ENCODE assay signal across 8 cellular contexts in genomic region chr9:100428871-100429654, GRCh38. TPM values are rescaled to one million over a fixed set of nuclear protein-coding genes. Genes with fewer than 3 reads are reported as not detected.
DNase-seq lines count a peak whose midpoint lies in the region; ATAC-seq and TF ChIP-seq lines count a peak whose summit lies in the region.

No MANE protein-coding gene starts in this region.

- H2BK15ac ChIP-seq in IMR-90 (ENCODE audit: low read depth, low read length) = peak overlapping the region; percentile 95; the same call in 2 of the 3 replicates

- TF ChIP-seq RAD21 in IMR-90 (IDR thresholded peaks at IDR 0.05; ENCODE audit: low read length) = no peak

- H3K9ac ChIP-seq in IMR-90 (ENCODE audit: low read depth, low read length) = peak overlapping the region; percentile 98

- H3K56ac ChIP-seq in IMR-90 (ENCODE audit: extremely low read depth, insufficient read depth, low read length) = peak overlapping the region; percentile 95

- 0 out of 2 replicates have a peak, but pooled peaks have one; percentile 2 for TF ChIP-seq CTCF in IMR-90 (conservative IDR thresholded peaks at IDR 0.05; ENCODE audit: low read depth, low read length)
- TF ChIP-seq CTCF in lung (IDR thresholded peaks at IDR 0.05; ENCODE audit: control extremely low read depth, extremely low read depth) = no peak
- no peak for TF ChIP-seq CTCF in CD8-positive, alpha-beta T cell (IDR thresholded peaks at IDR 0.05)

- dilution Hi-C loops in IMR-90 (cut with HindIII; ENCODE audit: low sequenced_read_pairs, unreplicated experiment) = no loop called here

- peak overlapping the region; percentile 99 for H3K4ac ChIP-seq in IMR-90 (ENCODE audit: low read depth, low read length)

- intact Hi-C loops in IMR-90 (cut with micrococcal nuclease) (loop anchor here (2.0 to 10.0 kb wide), 5 partner anchors 82 to 1244 kb away; partner anchors contain the start of gene NR4A3), posterior vena cava (cut with DNase I) (loop anchor here in 1 of 2 donors (5.0 kb wide), 1 partner anchor 77 kb away; the partner anchor contains the start of gene TEX10)
- intact Hi-C loops in CD8-positive, alpha-beta T cell (cut with DNase I, micrococcal nuclease) = loop anchor here in 1 of 2 experiments (5.0 kb wide), 2 partner anchors 332 to 522 kb away; partner anchors contain the start of genes ERP44, INVS and STX17

- H3K4me1 ChIP-seq in IMR-90 (ENCODE audit: control insufficient read depth, insufficient read depth, low read length) (peaks cover 20% of the 10 kb centered on the region), lung (ENCODE audit: control insufficient read depth in 2 of 2, insufficient read depth in 2 of 2, low read length in 2 of 2) (peaks cover 10 to 19% of the 10 kb centered on the region in 2 donors)
- peaks cover 18% of the 10 kb centered on the region for H3K4me1 ChIP-seq in CD8-positive, alpha-beta T cell (ENCODE audit: insufficient read depth, low read length)

- WGBS in IMR-90 (ENCODE audit: extremely low coverage in 2 of 2, insufficient read length in 1 of 2), 2 experiments = 10% methylated on average over 2 of the region's 9 CpGs; no CpG with 5 or more reads in 1 of the 2 experiments
- WGBS in lung, 2 donors = 69 to 76% methylated on average over 9 of the region's 9 CpGs

- in situ Hi-C loops in IMR-90 (cut with MboI; ENCODE audit: low sequenced_read_pairs) = no loop called here

- H2BK20ac ChIP-seq in IMR-90 (ENCODE audit: low read depth, low read length) = peak overlapping the region; percentile 97

- peak overlapping the region; percentile 99 for H3K14ac ChIP-seq in IMR-90 (replicated peaks; ENCODE audit: low read depth, low read length)

- no peak overlapping the region for H2AFZ ChIP-seq in IMR-90 (replicated peaks; ENCODE audit: low read length, poor library complexity)

- peaks cover 29% of the 10 kb centered on the region for H4K20me1 ChIP-seq in IMR-90 (ENCODE audit: insufficient read depth, low read length)

- peak overlapping the region; percentile 95 for H3K27ac ChIP-seq in IMR-90 (ENCODE audit: insufficient read depth, low read length)
- peak overlapping the region; percentile 69 to 93 for H3K27ac ChIP-seq in lung (ENCODE audit: low read depth in 1 of 2, low read length in 1 of 2)
- H3K27ac ChIP-seq in CD8-positive, alpha-beta T cell (ENCODE audit: low read depth, low read length) = no peak overlapping the region

- ATAC-seq in IMR-90 (ENCODE audit: low read depth) (peak; percentile 62), lung (ENCODE audit: insufficient read depth, low FRiP score) (peak; percentile 67)
- no peak for ATAC-seq in CD8-positive, alpha-beta T cell

- BruUV-seq in IMR-90 (replicated peaks; lab: Mats Ljungman, UMichigan) = TSS peak; percentile 79

- H4K5ac ChIP-seq in IMR-90 (ENCODE audit: low read depth, low read length) = peak overlapping the region; percentile 82

- CTCF ChIA-PET in IMR-90 (lab: Yijun Ruan, JAX) = interaction anchor here (0.6 kb wide), 1 partner anchor 58 kb away, joined by 5 read pairs; no protein-coding TSS in a partner anchor
- CTCF ChIA-PET in CD8-positive, alpha-beta T cell (lab: Charles Lee) = interaction anchor here (0.6 to 1.5 kb wide), 3 partner anchors 9 to 781 kb away, joined by 3 to 5 read pairs (median 4); no protein-coding TSS in a partner anchor

- peaks cover 38% of the 10 kb centered on the region for H3K4me1 Mint-ChIP-seq in CD8-positive, alpha-beta T cell (ENCODE audit: low read depth)

- H3K27me3 Mint-ChIP-seq in CD8-positive, alpha-beta T cell (ENCODE audit: low read depth) = no peaks in the 10 kb centered on the region

- H2BK120ac ChIP-seq in IMR-90 (ENCODE audit: low read depth, low read length) = peak overlapping the region; percentile 98

- no peaks in the 10 kb centered on the region for H3K27me3 ChIP-seq in IMR-90 (ENCODE audit: control insufficient read depth, insufficient read depth, low read length)
- no peaks in the 10 kb centered on the region for H3K27me3 ChIP-seq in lung (ENCODE audit: control insufficient read depth, insufficient read depth)
- no peaks in the 10 kb centered on the region for H3K27me3 ChIP-seq in CD8-positive, alpha-beta T cell (ENCODE audit: insufficient read depth, low read length)

- POLR2A ChIA-PET in IMR-90 (lab: Charles Lee; ENCODE audit: unreplicated experiment) = interaction anchor here (0.5 kb wide), 1 partner anchor 165 kb away, joined by 3 read pairs; no protein-coding TSS in a partner anchor
- POLR2A ChIA-PET in CD8-positive, alpha-beta T cell (lab: Charles Lee) = no interaction called here

- peak overlapping the region; percentile 83 for H3K4me2 ChIP-seq in IMR-90 (ENCODE audit: low read depth, low read length)

- H4K91ac ChIP-seq in IMR-90 (ENCODE audit: insufficient read depth, low read depth, low read length) = peak overlapping the region; percentile 96

- H3K4me3 Mint-ChIP-seq in CD8-positive, alpha-beta T cell = no peak overlapping the region

- H3K27ac Mint-ChIP-seq in CD8-positive, alpha-beta T cell = no peak overlapping the region

- H3K9me3 ChIP-seq in IMR-90 (ENCODE audit: control insufficient read depth, insufficient read depth, low read length) (no peaks in the 10 kb centered on the region), lung (ENCODE audit: control insufficient read depth in 2 of 2, insufficient read depth in 1 of 2, low read length in 1 of 2) (peaks cover 0 to 1% of the 10 kb centered on the region in 2 donors)
- no peaks in the 10 kb centered on the region for H3K9me3 ChIP-seq in CD8-positive, alpha-beta T cell (ENCODE audit: low read length)

- peaks cover 5 to 44% of the 10 kb centered on the region in 2 experiments; a peak in 2 of 4 replicates for H3K79me1 ChIP-seq in IMR-90 (ENCODE audit: low read depth in 1 of 2, low read length in 2 of 2)

- H3K18ac ChIP-seq in IMR-90 (ENCODE audit: low read depth, low read length) = peak overlapping the region; percentile 92

- peaks cover 4% of the 10 kb centered on the region for H3K36me3 Mint-ChIP-seq in CD8-positive, alpha-beta T cell

- H3K9me1 ChIP-seq in IMR-90 (ENCODE audit: insufficient read depth, low read length) = peaks cover 21% of the 10 kb centered on the region

- no peaks in the 10 kb centered on the region for H3K9me3 Mint-ChIP-seq in CD8-positive, alpha-beta T cell

- peak; percentile 99 for DNase-seq in A172 (ENCODE audit: low spot score)
- peak; percentile 100 for DNase-seq in IMR-90
- peak; percentile 46 for DNase-seq in cerebellar cortex (ENCODE audit: low spot score)
- no peak for DNase-seq in lung (ENCODE audit: low spot score)
- no peak for DNase-seq in activated gamma-delta T cell treated with Interleukin-2 at 50 U/mL for 16 hours
- no peak for DNase-seq in CD8-positive, alpha-beta T cell
- no peak for DNase-seq in posterior vena cava (ENCODE audit: low spot score)
- no peak for DNase-seq in stimulated activated naive CD4-positive, alpha-beta T cell treated with Interleukin-2 at 50 U/mL for 16 hours (lab: John Stamatoyannopoulos, UW)

- peak overlapping the region; percentile 100 for H3K23ac ChIP-seq in IMR-90 (ENCODE audit: low read depth, low read length)

- H3K36me3 ChIP-seq in IMR-90 (ENCODE audit: control insufficient read depth, insufficient read depth, low read length) (peaks cover 6% of the 10 kb centered on the region; the same call in 1 of the 2 replicates), lung (ENCODE audit: control insufficient read depth in 2 of 2, insufficient read depth in 2 of 2, low read length in 2 of 2) (no peaks in the 10 kb centered on the region)
- no peaks in the 10 kb centered on the region for H3K36me3 ChIP-seq in CD8-positive, alpha-beta T cell (ENCODE audit: insufficient read depth, low read length)

- peak overlapping the region; percentile 83 for H2AK5ac ChIP-seq in IMR-90 (ENCODE audit: low read depth, low read length)

- peak overlapping the region; percentile 85 to 96 for H4K8ac ChIP-seq in IMR-90 (ENCODE audit: low read depth in 2 of 2, low read length in 2 of 2)

- H3K4me3 ChIP-seq in IMR-90 (ENCODE audit: insufficient read depth, low read depth, low read length) (peak overlapping the region; percentile 66), lung (no peak overlapping the region)
- H3K4me3 ChIP-seq in CD8-positive, alpha-beta T cell (ENCODE audit: low read depth, low read length) = no peak overlapping the region

- H2BK5ac ChIP-seq in IMR-90 (ENCODE audit: low read depth, low read length, poor library complexity, severe bottlenecking) = peak overlapping the region; percentile 95

- H2AK9ac ChIP-seq in IMR-90 (replicated peaks; ENCODE audit: low read depth, low read length, poor library complexity) = peak overlapping the region; percentile 95

- TF ChIP-seq POLR2A in IMR-90 (IDR thresholded peaks at IDR 0.05; ENCODE audit: low read depth, low read length) = peak; percentile 78; the same call in 1 of the 2 replicates

TF ChIP-seq in IMR-90, 13 proteins besides CTCF, POLR2A, EP300 and RAD21 (continues in another document):
- TF ChIP-seq CEBPB (IDR thresholded peaks at IDR 0.05; ENCODE audit: low read depth, low read length) (peak; percentile 78), RFX5 (IDR thresholded peaks at IDR 0.05; ENCODE audit: low read depth, low read length) (no peak), MAFK (IDR thresholded peaks at IDR 0.05; ENCODE audit: low read depth, low read length) (peak; percentile 81), BHLHE40 (IDR thresholded peaks at IDR 0.05; ENCODE audit: low read depth, low read length) (peak; percentile 89), FOS (IDR thresholded peaks at IDR 0.05; ENCODE audit: low read depth, low read length) (peak; percentile 100), MXI1 (IDR thresholded peaks at IDR 0.05; ENCODE audit: borderline replicate concordance, low read depth, low read length) (no peak)

RNA-seq across cellular contexts. Expression of gene MSANTD3, which starts 2.1 kb away (rescaled TPM):
- 239 and 265 TPM in 2 replicates for total RNA-seq in A172 (2014; rRNA removed; shearing (Covaris generic))
- 55.9 and 71.1 TPM in 2 replicates for total RNA-seq in IMR-90 (2012; rRNA removed)
- 45.3 and 45.5 TPM in 2 replicates for polyA plus RNA-seq in IMR-90 (2012; rRNA removed)
- polyA plus RNA-seq in IMR-90 (2012; cell fraction: cytosol; rRNA removed) = 34.1 and 68.2 TPM in 2 replicates
- polyA plus RNA-seq in IMR-90 (2012; cell fraction: nucleus; rRNA removed; ENCODE audit: low replicate concordance) = 13.4 and 55.4 TPM in 2 replicates
- total RNA-seq in lung = 10 to 100 TPM; 17.9 to 23.8 TPM
- 10 to 100 TPM; 17.5 to 17.8 TPM for polyA plus RNA-seq in lung
- total RNA-seq in CD8-positive, alpha-beta T cell = 10 to 100 TPM; 10.2 to 10.8 TPM
- total RNA-seq in posterior vena cava = 10 to 100 TPM; 26.4 to 59.4 TPM

RNA-seq across cellular contexts. Expression of gene TMEFF1, which starts 43.9 kb away (rescaled TPM):
- 8.6 and 16.3 TPM in 2 replicates for total RNA-seq in A172 (2014; rRNA removed; shearing (Covaris generic))
- 0.90 and 1.9 TPM in 2 replicates for total RNA-seq in IMR-90 (2012; rRNA removed)
- 0.62 and 0.89 TPM in 2 replicates for polyA plus RNA-seq in IMR-90 (2012; rRNA removed)
- polyA plus RNA-seq in IMR-90 (2012; cell fraction: cytosol; rRNA removed) = 0.26 and 0.85 TPM in 2 replicates
- polyA plus RNA-seq in IMR-90 (2012; cell fraction: nucleus; rRNA removed; ENCODE audit: low replicate concordance) = 0.32 and 0.77 TPM in 2 replicates
- total RNA-seq in lung = under 1 TPM; 0.71 to 0.77 TPM
- under 1 TPM in 1 of 2 donors, not detected in 1; 0.01 TPM for polyA plus RNA-seq in lung
- not detected for total RNA-seq in CD8-positive, alpha-beta T cell
- 1 to 10 TPM in 1 of 2 donors, under 1 TPM in 1; 0.37 to 1.5 TPM for total RNA-seq in posterior vena cava

Comparison
In these comparisons a context has a peak if more than half of its experiments do, and no peak if none do; other contexts are left out.
1. DNase-seq: peak in A172 (single experiment), IMR-90 (single experiment) and cerebellar cortex (single experiment); none in lung (single experiment), activated gamma-delta T cell treated with Interleukin-2 at 50 U/mL for 16 hours (single experiment), CD8-positive, alpha-beta T cell (0 of 7), posterior vena cava (single experiment) and stimulated activated naive CD4-positive, alpha-beta T cell treated with Interleukin-2 at 50 U/mL for 16 hours (single experiment).